In genomic region chr3:44476181-44476599, GRCh38 we compare ENCODE assay signal across 8 cellular contexts. TPM values are rescaled to one million over a fixed set of nuclear protein-coding genes. Genes with fewer than 3 reads are reported as not detected.
DNase-seq lines count a peak whose midpoint lies in the region; ATAC-seq and TF ChIP-seq lines count a peak whose summit lies in the region.

No MANE protein-coding gene starts in this region.

- H3K4me1 ChIP-seq in right cardiac atrium (ENCODE audit: control insufficient read depth, insufficient read depth, low read length): no peaks in the 10 kb centered on the region
- peaks cover 0 to 35% (median 14%) of the 10 kb centered on the region in 4 donors for H3K4me1 ChIP-seq in tibial nerve

- WGBS in right cardiac atrium: 21% methylated on average over 5 of the region's 5 CpGs
- WGBS in tibial nerve, 2 donors: 18 to 26% methylated on average over 5 of the region's 5 CpGs

- no peak for TF ChIP-seq CTCF in tibial nerve (IDR thresholded peaks at IDR 0.05)

- H3K27ac ChIP-seq in right cardiac atrium (ENCODE audit: low read length) (no peak overlapping the region), tibial nerve (no peak overlapping the region)

- no peaks in the 10 kb centered on the region for H3K27me3 Mint-ChIP-seq in activated CD4-positive, alpha-beta memory T cell treated with anti-CD3 and anti-CD28 coated beads, Interleukin-2, amount 10 ng/mL, durations not matched to agents 7 days and 5 days

- no peaks in the 10 kb centered on the region for H3K27me3 ChIP-seq in right cardiac atrium (ENCODE audit: control insufficient read depth, insufficient read depth)
- H3K27me3 ChIP-seq in tibial nerve: no peaks in the 10 kb centered on the region

- no peak for ATAC-seq in right cardiac atrium
- ATAC-seq in left ventricle myocardium superior: no peak
- ATAC-seq in HG03159 (IDR thresholded peaks at IDR 0.05; ENCODE audit: unreplicated experiment): no peak
- no peak for ATAC-seq in GM18858 (IDR thresholded peaks at IDR 0.05; ENCODE audit: unreplicated experiment)

- DNase-seq in right cardiac atrium (no peak), left ventricle myocardium superior (no peak), inferior parietal cortex (ENCODE audit: extremely low spot score) (peak; percentile 4), tibial nerve (ENCODE audit: low spot score in 2 of 2) (no peak), COLO668 (lab: John Stamatoyannopoulos, UW; ENCODE audit: unreplicated experiment) (no peak)
- no peak for DNase-seq in activated CD4-positive, alpha-beta memory T cell treated with anti-CD3 and anti-CD28 coated beads, Interleukin-2, amount 10 ng/mL, durations not matched to agents 7 days and 5 days

- H3K4me1 Mint-ChIP-seq in activated CD4-positive, alpha-beta memory T cell treated with anti-CD3 and anti-CD28 coated beads, Interleukin-2, amount 10 ng/mL, durations not matched to agents 7 days and 5 days: peaks cover 25% of the 10 kb centered on the region

- peaks cover 16% of the 10 kb centered on the region for H3K36me3 Mint-ChIP-seq in activated CD4-positive, alpha-beta memory T cell treated with anti-CD3 and anti-CD28 coated beads, Interleukin-2, amount 10 ng/mL, durations not matched to agents 7 days and 5 days (ENCODE audit: low read depth)

- TF ChIP-seq POLR2A in tibial nerve (IDR thresholded peaks at IDR 0.05): no peak

- CTCF ChIA-PET in activated CD4-positive, alpha-beta memory T cell treated with anti-CD3 and anti-CD28 coated beads, Interleukin-2, amount 10 ng/mL, durations not matched to agents 7 days and 5 days (lab: Charles Lee): interaction anchor here (0.6 kb wide), 1 partner anchor 1402 kb away, joined by 3 read pairs; no protein-coding TSS in a partner anchor

- H3K4me3 ChIP-seq in right cardiac atrium (ENCODE audit: low read length) (peak overlapping the region; percentile 99), tibial nerve (peak overlapping the region; percentile 50 to 93 (median 85))

- H3K36me3 ChIP-seq in tibial nerve: no peaks in the 10 kb centered on the region

- TF ChIP-seq EP300 in tibial nerve (IDR thresholded peaks at IDR 0.05): no peak

- POLR2A ChIA-PET in activated CD4-positive, alpha-beta memory T cell treated with anti-CD3 and anti-CD28 coated beads, Interleukin-2, amount 10 ng/mL, durations not matched to agents 7 days and 5 days (lab: Charles Lee): interaction anchor here (0.5 to 2.6 kb wide), 3 partner anchors 35 to 857 kb away, joined by 3 to 19 read pairs (median 4); partner anchors contain the start of gene TCAIM

- H3K9me3 Mint-ChIP-seq in activated CD4-positive, alpha-beta memory T cell treated with anti-CD3 and anti-CD28 coated beads, Interleukin-2, amount 10 ng/mL, durations not matched to agents 7 days and 5 days: no peaks in the 10 kb centered on the region

- intact Hi-C loops in right cardiac atrium (cut with DNase I) (loop anchor here in 1 of 4 donors (10.0 kb wide), 1 partner anchor 151 kb away; no protein-coding TSS in a partner anchor), left ventricle myocardium superior (cut with micrococcal nuclease) (no loop called here)

- peak overlapping the region; percentile 90 for H3K4me3 Mint-ChIP-seq in activated CD4-positive, alpha-beta memory T cell treated with anti-CD3 and anti-CD28 coated beads, Interleukin-2, amount 10 ng/mL, durations not matched to agents 7 days and 5 days

- H3K27ac Mint-ChIP-seq in activated CD4-positive, alpha-beta memory T cell treated with anti-CD3 and anti-CD28 coated beads, Interleukin-2, amount 10 ng/mL, durations not matched to agents 7 days and 5 days: peak overlapping the region; percentile 78

- H3K9me3 ChIP-seq in right cardiac atrium (ENCODE audit: control insufficient read depth, low read length): no peaks in the 10 kb centered on the region
- no peaks in the 10 kb centered on the region for H3K9me3 ChIP-seq in tibial nerve

RNA-seq across cellular contexts. Expression of gene ZNF445, which starts 1.3 kb away (rescaled TPM):
- total RNA-seq in right cardiac atrium (10 to 100 TPM; 14.2 to 15.6 (median 14.9) TPM), left ventricle myocardium superior (12.1 TPM), tibial nerve (10 to 100 TPM in 3 of 4 donors, 1 to 10 TPM in 1; 9.6 to 15.7 (median 13.6) TPM)
- 5.7 TPM for polyA plus RNA-seq in right cardiac atrium
- total RNA-seq in activated CD4-positive, alpha-beta memory T cell treated with anti-CD3 and anti-CD28 coated beads, Interleukin-2, amount 10 ng/mL, durations not matched to agents 7 days and 5 days: 10 to 100 TPM; 17.8 to 19.6 TPM
